7 cellular contexts compared by ENCODE assay signal in genomic region chr19:34662919-34663318, GRCh38. TPM values are rescaled to one million over a fixed set of nuclear protein-coding genes. Genes with fewer than 3 reads are reported as not detected.
DNase-seq lines count a peak whose midpoint lies in the region; ATAC-seq, FAIRE-seq and TF ChIP-seq lines count a peak whose summit lies in the region.

No MANE protein-coding gene starts in this region.

- CTCF ChIA-PET in H1 (lab: Charles Lee; ENCODE audit: partially characterized antibody): interaction anchor here (0.7 to 5.5 kb wide), 5 partner anchors 10 to 154 kb away, joined by 3 to 31 read pairs (median 5); no protein-coding TSS in a partner anchor

- H3K18ac ChIP-seq in H1 (ENCODE audit: extremely low read depth, low read length): no peak overlapping the region

- TF ChIP-seq POLR2A in H1 (IDR thresholded peaks at IDR 0.05; ENCODE audit: control extremely low read depth in 1 of 2, low read depth in 2 of 2, low read length in 2 of 2): no peak

- H2BK120ac ChIP-seq in H1 (replicated peaks; ENCODE audit: low read depth, low read length): no peak overlapping the region

- TF ChIP-seq RAD21 in H1 (IDR thresholded peaks at IDR 0.05 in 1 of 2, conservative IDR thresholded peaks at IDR 0.05 in 1 of 2; ENCODE audit: low read depth in 2 of 2, low read length in 2 of 2): peak; percentile 42 to 45

- no peak overlapping the region for H3K27ac ChIP-seq in H1 (ENCODE audit: low read depth, low read length)

- H2BK20ac ChIP-seq in H1 (ENCODE audit: low read length): no peak overlapping the region

- no peak overlapping the region for H4K8ac ChIP-seq in H1 (ENCODE audit: extremely low read depth, insufficient read depth, low read length)

- H3K4ac ChIP-seq in H1 (replicated peaks; ENCODE audit: insufficient read length, low read depth, low read length): no peak overlapping the region

- H4K5ac ChIP-seq in H1 (ENCODE audit: insufficient read length, low read depth, low read length): no peak overlapping the region

- TF ChIP-seq CTCF in H1 (IDR thresholded peaks at IDR 0.05; ENCODE audit: control extremely low read depth in 1 of 3, insufficient read depth in 1 of 3, low read depth in 1 of 3, low read length in 3 of 3): peak; percentile 59 to 75 (median 63)

- H4K20me1 ChIP-seq in H1 (replicated peaks in 1 of 2; ENCODE audit: control insufficient read depth in 1 of 2, insufficient read depth in 2 of 2, low read length in 2 of 2): no peaks in the 10 kb centered on the region

- H3K4me2 ChIP-seq in H1 (ENCODE audit: insufficient read depth in 1 of 2, low read depth in 2 of 2, low read length in 2 of 2): no peak overlapping the region

- 46% methylated on average over 5 of the region's 5 CpGs; no CpG with 5 or more reads in 1 of the 2 experiments for WGBS in H1 (ENCODE audit: extremely low coverage in 1 of 2, insufficient coverage in 1 of 2, insufficient read length in 1 of 2, insufficient replicate concordance in 2 of 2, low coverage in 1 of 2, low lambda C conversion rate in 2 of 2, missing lambda C conversion rate in 1 of 2), 2 experiments

- peaks cover 0 to 16% of the 10 kb centered on the region in 2 experiments; a peak in 2 of 4 replicates for H3K9me3 ChIP-seq in H1 (ENCODE audit: insufficient read depth in 2 of 2, low read depth in 1 of 2, low read length in 1 of 2)

- H3K4me3 ChIP-seq in H1 (ENCODE audit: extremely low read depth in 1 of 4, insufficient read depth in 2 of 4, low read depth in 3 of 4, low read length in 4 of 4): no peak overlapping the region

- no peaks in the 10 kb centered on the region for H3K79me2 ChIP-seq in H1 (ENCODE audit: control insufficient read depth in 1 of 2, insufficient read depth in 2 of 2, low read length in 2 of 2)

- no peak overlapping the region for H2BK12ac ChIP-seq in H1 (ENCODE audit: low read depth, low read length)

- H3K79me1 ChIP-seq in H1 (ENCODE audit: low read depth, low read length): no peaks in the 10 kb centered on the region

- no peak overlapping the region for H3K14ac ChIP-seq in H1 (ENCODE audit: insufficient read length)

- DNase-seq in EL: peak; percentile 35
- DNase-seq in HuH-7.5 (ENCODE audit: low spot score): peak; percentile 22
- peak in 1 of 2 experiments; percentile 19 for DNase-seq in H1 (ENCODE audit: low read depth in 1 of 2, low spot score in 2 of 2)
- DNase-seq in stimulated activated CD4-positive, alpha-beta T cell treated with anti-CD3 and anti-CD28 coated beads, Interleukin-2, amount 100 ng/mL, for 4 hours (ENCODE audit: low read depth): peak; percentile 36
- no peak for DNase-seq in cerebellum (ENCODE audit: low spot score)

- no peak overlapping the region for H2BK5ac ChIP-seq in H1 (ENCODE audit: low read depth, low read length)

- POLR2A ChIA-PET in H1 (lab: Charles Lee; ENCODE audit: partially characterized antibody): no interaction called here

- H3K23me2 ChIP-seq in H1 (ENCODE audit: low read depth, low read length): no peaks in the 10 kb centered on the region

- no peak overlapping the region for H3K23ac ChIP-seq in H1 (ENCODE audit: insufficient read length)

- TF ChIP-seq EP300 in H1 (IDR thresholded peaks at IDR 0.05; ENCODE audit: borderline replicate concordance in 1 of 2, low read depth in 2 of 2, low read length in 2 of 2): no peak

- H3K36me3 ChIP-seq in H1 (ENCODE audit: control insufficient read depth in 2 of 4, insufficient read depth in 4 of 4, low read length in 3 of 4): no peaks in the 10 kb centered on the region

- no peak overlapping the region for H2AFZ ChIP-seq in H1 (ENCODE audit: low read length)

- no peaks in the 10 kb centered on the region for H3K27me3 ChIP-seq in H1 (replicated peaks in 1 of 4; ENCODE audit: control insufficient read depth in 3 of 4, extremely low read depth in 1 of 4, insufficient read depth in 3 of 4, low read length in 3 of 4)

- ATAC-seq in SK-N-SH treated with all-trans-retinoic acid at 6 μM for 48 hours (peak; percentile 76), GM18907 (IDR thresholded peaks at IDR 0.05; ENCODE audit: unreplicated experiment) (no peak)

- no peaks in the 10 kb centered on the region for H3K4me1 ChIP-seq in H1 (replicated peaks in 1 of 4; ENCODE audit: control insufficient read depth in 3 of 4, insufficient read depth in 4 of 4, low read length in 3 of 4)

- FAIRE-seq in H1 (lab: Jason Lieb, UNC): peak; percentile 42

- H2AK5ac ChIP-seq in H1 (ENCODE audit: low read depth, low read length): no peak overlapping the region

- no peak overlapping the region for H3K56ac ChIP-seq in H1 (replicated peaks; ENCODE audit: insufficient read length, low read depth, low read length)

- no peak overlapping the region for H4K91ac ChIP-seq in H1 (replicated peaks; ENCODE audit: insufficient read length, low read length)

- H2BK15ac ChIP-seq in H1 (ENCODE audit: low read length): no peak overlapping the region

- no peak overlapping the region for H3K9ac ChIP-seq in H1 (replicated peaks in 1 of 4; ENCODE audit: extremely low read depth in 1 of 4, low read depth in 3 of 4, low read length in 3 of 4)

TF ChIP-seq in SK-N-SH treated with all-trans-retinoic acid at 6 μM for 48 hours, 23 proteins besides CTCF, POLR2A, EP300 and RAD21 (continues in another document):
- no peak for TF ChIP-seq ZFP30 (CRISPR knock-in tag; IDR thresholded peaks at IDR 0.05)
- TF ChIP-seq ISL1 (CRISPR knock-in tag; IDR thresholded peaks at IDR 0.05): no peak
- TF ChIP-seq PPARA (CRISPR knock-in tag; IDR thresholded peaks at IDR 0.05; ENCODE audit: borderline replicate concordance): no peak
- no peak for TF ChIP-seq TCF4 (CRISPR knock-in tag; IDR thresholded peaks at IDR 0.05; ENCODE audit: borderline replicate concordance)
- no peak for TF ChIP-seq PATZ1 (CRISPR knock-in tag; IDR thresholded peaks at IDR 0.05; ENCODE audit: borderline replicate concordance)
- no peak for TF ChIP-seq ZC3H10 (CRISPR knock-in tag; IDR thresholded peaks at IDR 0.05)
- no peak for TF ChIP-seq RARB (CRISPR knock-in tag; IDR thresholded peaks at IDR 0.05)

TF ChIP-seq in H1, 55 proteins besides CTCF, POLR2A, EP300 and RAD21:
- TF ChIP-seq SP2 (IDR thresholded peaks at IDR 0.05; ENCODE audit: low read length) (no peak), E2F6 (IDR thresholded peaks at IDR 0.05) (peak; percentile 55; the same call in 1 of the 2 replicates), SIRT6 (IDR thresholded peaks at IDR 0.05; ENCODE audit: low read length) (no peak), TCF12 (IDR thresholded peaks at IDR 0.05; ENCODE audit: low read depth, low read length) (peak; percentile 81; the same call in 1 of the 2 replicates), KDM5A (IDR thresholded peaks at IDR 0.05; ENCODE audit: low read length) (no peak), TAF1 (IDR thresholded peaks at IDR 0.05; ENCODE audit: low read depth, low read length) (no peak), ATF2 (IDR thresholded peaks at IDR 0.05; ENCODE audit: low read length) (no peak), CREB1 (IDR thresholded peaks at IDR 0.05) (0 out of 2 replicates have a peak, but pooled peaks have one; percentile 13), MAX (IDR thresholded peaks at IDR 0.05) (peak; percentile 79)

RNA-seq across cellular contexts. Expression of gene SCGB2B2, which starts 14.0 kb away (rescaled TPM):
- total RNA-seq in H1 (2021; fragmentation: NEBNext Ultra II Directional; extraction: Animal tissue kit (Norgen Biotek cat#: 25700)): not detected in 2 replicates
- polyA plus RNA-seq in H1 (2011; rRNA removed): 0.09 and 0.19 TPM in 2 replicates
- polyA plus RNA-seq in H1 (2011; cell fraction: cytosol; rRNA removed): 0.04 TPM
- 0.63 TPM for polyA plus RNA-seq in H1 (2011; cell fraction: nucleus; rRNA removed)
- polyA plus RNA-seq in H1 (2012, experiment 1 of 2): 0.32 TPM in 1 of 4 replicates, not detected in the others
- polyA plus RNA-seq in H1 (2012, experiment 2 of 2): not detected
- polyA plus RNA-seq in H1 (2013, experiment 1 of 2): 0.02 TPM
- not detected for polyA plus RNA-seq in H1 (2013, experiment 2 of 2)
- 0.20 and 0.82 TPM in 2 replicates for polyA minus RNA-seq in H1 (2011; rRNA and poly(A)+ RNA removed)
- not detected for polyA minus RNA-seq in H1 (2011; cell fraction: cytosol; rRNA and poly(A)+ RNA removed)
- 0.40 TPM for polyA minus RNA-seq in H1 (2011; cell fraction: nucleus; rRNA and poly(A)+ RNA removed)
- total RNA-seq in cerebellum: 1.6 TPM

RNA-seq across cellular contexts. Expression of gene ZNF302, which starts 14.6 kb away (rescaled TPM):
- total RNA-seq in H1 (2021; fragmentation: NEBNext Ultra II Directional; extraction: Animal tissue kit (Norgen Biotek cat#: 25700)): 17.0 and 20.4 TPM in 2 replicates
- polyA plus RNA-seq in H1 (2011; rRNA removed): 9.1 and 10.9 TPM in 2 replicates
- 14.1 TPM for polyA plus RNA-seq in H1 (2011; cell fraction: cytosol; rRNA removed)
- polyA plus RNA-seq in H1 (2011; cell fraction: nucleus; rRNA removed): 19.0 TPM
- 10.9 to 19.6 TPM (median 11.2 TPM) in 4 replicates for polyA plus RNA-seq in H1 (2012, experiment 1 of 2)
- 1.0 TPM for polyA plus RNA-seq in H1 (2012, experiment 2 of 2)
- polyA plus RNA-seq in H1 (2013, experiment 1 of 2): 16.5 TPM
- polyA plus RNA-seq in H1 (2013, experiment 2 of 2): 14.4 TPM
- 13.2 and 14.7 TPM in 2 replicates for polyA minus RNA-seq in H1 (2011; rRNA and poly(A)+ RNA removed)
- polyA minus RNA-seq in H1 (2011; cell fraction: cytosol; rRNA and poly(A)+ RNA removed): 10.9 TPM
- 37.1 TPM for polyA minus RNA-seq in H1 (2011; cell fraction: nucleus; rRNA and poly(A)+ RNA removed)
- 62.4 TPM for total RNA-seq in cerebellum
